Comparison of ENCODE assay signal across 10 cellular contexts in genomic region chr19:43778651-43779050, GRCh38. TPM values are rescaled to one million over a fixed set of nuclear protein-coding genes. Genes with fewer than 3 reads are reported as not detected.
DNase-seq lines count a peak whose midpoint lies in the region; ATAC-seq and TF ChIP-seq lines count a peak whose summit lies in the region.
"Had no signal": no experiment of that assay in that cellular context is flagged by ENCODE, and none has a peak within 500 bp of the region (broad histone marks: within the 10 kb centered on the region; RNA-seq: fewer than 3 reads in every experiment).

No MANE protein-coding gene starts in this region.

- H3K4me2 ChIP-seq in SU-DHL-6 (ENCODE audit: low read depth, low read length, poor library complexity, severe bottlenecking), result peak overlapping the region; percentile 96

- peaks cover 57% of the 10 kb centered on the region for H3K79me2 ChIP-seq in SU-DHL-6 (ENCODE audit: insufficient read depth, low read length)

- peak overlapping the region; percentile 62 to 94 (median 86) for H3K4me3 Mint-ChIP-seq in naive thymus-derived CD8-positive, alpha-beta T cell

- TF ChIP-seq CTCF in GM12865 (IDR thresholded peaks at IDR 0.05; ENCODE audit: insufficient read depth, low read depth, low read length, missing control alignments) (no peak), SU-DHL-6 (IDR thresholded peaks at IDR 0.05; ENCODE audit: insufficient read depth, low read length, poor library complexity, severe bottlenecking) (no peak)

- ATAC-seq in naive thymus-derived CD8-positive, alpha-beta T cell, result no peak

- H3F3A ChIP-seq in SU-DHL-6 (ENCODE audit: insufficient read depth), result peaks cover 31% of the 10 kb centered on the region

- H3K9me3 Mint-ChIP-seq in naive thymus-derived CD8-positive, alpha-beta T cell, result no peaks in the 10 kb centered on the region
- H3K9me3 Mint-ChIP-seq: H9 had no signal

- H3K9me2 ChIP-seq in SU-DHL-6 (replicated peaks; ENCODE audit: insufficient read depth, low read length), result no peaks in the 10 kb centered on the region

- no peaks in the 10 kb centered on the region for H3K9me3 ChIP-seq in SU-DHL-6 (ENCODE audit: insufficient read depth, low read length)
- H3K9me3 ChIP-seq: right lobe of liver had no signal

- H2AFZ ChIP-seq in SU-DHL-6 (ENCODE audit: low read depth, low read length, severe bottlenecking), result no peak overlapping the region

- no peaks in the 10 kb centered on the region for H3K27me3 ChIP-seq in SU-DHL-6 (ENCODE audit: low read length)
- H3K27me3 ChIP-seq: right lobe of liver had no signal

- peak overlapping the region; percentile 53 for H3K4me3 ChIP-seq in GM12865 (ENCODE audit: low read depth, low read length)
- H3K4me3 ChIP-seq in SU-DHL-6 (ENCODE audit: insufficient read depth, low read length, poor library complexity, severe bottlenecking), result peak overlapping the region; percentile 85
- H3K4me3 ChIP-seq: right lobe of liver had no signal

- H4K20me1 ChIP-seq in SU-DHL-6 (ENCODE audit: low read depth, low read length), result no peaks in the 10 kb centered on the region

- POLR2A ChIA-PET in naive thymus-derived CD8-positive, alpha-beta T cell (lab: Charles Lee), result interaction anchor here (1.1 to 8.6 kb wide), 4 partner anchors 13 to 33 kb away, joined by 4 to 70 read pairs (median 8); partner anchors contain the start of gene SMG9

- peaks cover 41 to 79% (median 75%) of the 10 kb centered on the region in 4 donors for H3K4me1 Mint-ChIP-seq in naive thymus-derived CD8-positive, alpha-beta T cell

- peak overlapping the region; percentile 79 for H3K9ac ChIP-seq in SU-DHL-6 (ENCODE audit: low read length)

- H3K27ac Mint-ChIP-seq in naive thymus-derived CD8-positive, alpha-beta T cell, result peak overlapping the region; percentile 88 to 99 (median 94)
- H3K27ac Mint-ChIP-seq: H9 had no signal

- DNase-seq in GM12865 (ENCODE audit: low read depth) (no peak), NCI-H187 (lab: John Stamatoyannopoulos, UW) (peak; percentile 40 to 69), NCI-H82 (lab: John Stamatoyannopoulos, UW) (no peak), foreskin melanocyte (no peak), mesenteric fat pad (ENCODE audit: low spot score) (no peak)
- DNase-seq in naive thymus-derived CD8-positive, alpha-beta T cell, result no peak
- no peak for DNase-seq in central memory CD4-positive, alpha-beta T cell
- DNase-seq: H9 had no signal

- peak overlapping the region; percentile 97 for H3K27ac ChIP-seq in SU-DHL-6 (ENCODE audit: low read depth, low read length)
- H3K27ac ChIP-seq: right lobe of liver had no signal

- peaks cover 0 to 7% (median 0%) of the 10 kb centered on the region in 3 donors for H3K36me3 Mint-ChIP-seq in naive thymus-derived CD8-positive, alpha-beta T cell

- H3K36me3 ChIP-seq in SU-DHL-6 (ENCODE audit: low read length), result no peaks in the 10 kb centered on the region
- H3K36me3 ChIP-seq: right lobe of liver had no signal

- H3K27me3 Mint-ChIP-seq in naive thymus-derived CD8-positive, alpha-beta T cell, result peaks cover 0 to 11% (median 3%) of the 10 kb centered on the region in 5 donors

RNA-seq across cellular contexts. Expression of gene KCNN4, which starts 2.1 kb away (rescaled TPM):
- 100 to 1,000 TPM in 1 of 2 experiments, 10 to 100 TPM in 1; 92.9 to 103 TPM for total RNA-seq in naive thymus-derived CD8-positive, alpha-beta T cell
- polyA plus RNA-seq in naive thymus-derived CD8-positive, alpha-beta T cell, result 10 to 100 TPM in 2 of 3 donors, 1 to 10 TPM in 1; 7.6 to 28.6 (median 11.7) TPM
- total RNA-seq in mesenteric fat pad, result 3.1 TPM

RNA-seq across cellular contexts. Expression of gene LYPD5, which starts 23.6 kb away (rescaled TPM):
- under 1 TPM; 0.60 to 0.69 TPM for total RNA-seq in naive thymus-derived CD8-positive, alpha-beta T cell
- under 1 TPM in 2 of 3 donors, not detected in 1; 0.07 to 0.72 TPM for polyA plus RNA-seq in naive thymus-derived CD8-positive, alpha-beta T cell
- total RNA-seq in mesenteric fat pad, result 2.0 TPM

RNA-seq across cellular contexts. Expression of gene SMG9, which starts 23.9 kb away (rescaled TPM):
- 10 to 100 TPM; 48.9 to 51.9 TPM for total RNA-seq in naive thymus-derived CD8-positive, alpha-beta T cell
- polyA plus RNA-seq in naive thymus-derived CD8-positive, alpha-beta T cell, result 1 to 10 TPM; 3.4 to 8.3 (median 8.3) TPM
- 21.1 TPM for total RNA-seq in mesenteric fat pad

RNA-seq across cellular contexts. Expression of gene ZNF283, which starts 48.5 kb away (rescaled TPM):
- 10 to 100 TPM; 24.2 to 25.8 TPM for total RNA-seq in naive thymus-derived CD8-positive, alpha-beta T cell
- polyA plus RNA-seq in naive thymus-derived CD8-positive, alpha-beta T cell, result 1 to 10 TPM; 3.3 to 4.3 (median 3.7) TPM
- 8.2 TPM for total RNA-seq in mesenteric fat pad

Comparison
In these comparisons a context has a peak if more than half of its experiments do, and no peak if none do; other contexts are left out.
1. DNase-seq: peak in NCI-H187 (2 of 2); none in GM12865 (single experiment), naive thymus-derived CD8-positive, alpha-beta T cell (0 of 10), NCI-H82 (single experiment), central memory CD4-positive, alpha-beta T cell (single experiment), foreskin melanocyte (single experiment) and mesenteric fat pad (single experiment).
2. RNA of gene KCNN4, which starts 2.1 kb away (total RNA-seq): 92.9 to 103 TPM in naive thymus-derived CD8-positive, alpha-beta T cell; 3.1 TPM in mesenteric fat pad (single experiment); every median in the first group is over 10 times any median in the second.